ENCODE assay signal across 8 cellular contexts in the genomic region with DNA sequence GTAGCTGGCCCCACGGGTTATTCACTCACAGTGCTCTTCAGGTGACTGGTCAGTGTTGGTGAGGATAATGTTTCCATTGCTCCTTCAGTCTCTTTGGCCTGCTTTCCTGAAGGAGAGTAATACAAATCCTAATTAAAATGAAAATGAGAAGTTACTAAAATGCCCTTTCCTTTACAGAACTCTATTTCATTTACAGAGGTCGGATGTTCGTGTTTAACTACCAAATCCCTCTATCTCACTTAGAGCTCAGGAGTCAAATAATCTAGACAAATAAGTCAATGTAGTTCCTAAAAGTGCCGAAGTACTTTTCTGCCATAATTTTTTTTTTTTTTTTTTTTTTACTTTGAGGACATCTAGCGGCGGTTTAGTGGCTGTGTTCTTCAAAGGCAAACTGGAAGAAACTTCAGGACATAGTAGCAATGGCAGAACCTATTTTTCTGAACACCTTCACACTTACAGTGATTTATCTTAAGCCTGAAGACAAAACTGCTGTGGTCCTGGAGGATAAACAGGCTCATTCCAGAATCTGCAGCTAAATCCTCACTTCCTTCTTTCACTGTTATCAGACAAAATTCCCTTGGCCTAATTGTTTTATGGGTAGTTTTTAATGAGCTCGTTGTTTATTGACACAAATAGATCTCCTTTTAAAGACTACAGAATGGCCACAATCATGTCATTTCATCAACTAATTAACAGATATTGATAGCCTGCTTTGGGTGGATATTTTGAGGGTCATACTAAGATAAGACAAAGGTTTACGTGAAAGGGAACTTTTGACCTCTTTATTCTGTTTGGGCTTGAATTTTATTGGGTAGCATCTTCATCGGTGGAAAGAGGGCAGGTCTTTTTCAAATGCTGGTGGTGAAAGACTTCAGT.
DNase-seq lines count a peak whose midpoint lies in the region; ATAC-seq and TF ChIP-seq lines count a peak whose summit lies in the region.

No MANE protein-coding gene starts in this region.

- H3K4me2 ChIP-seq in OCI-LY7 (ENCODE audit: low read length): 0 out of 2 replicates have a peak overlapping the region, but pooled peaks have one; percentile 19

- TF ChIP-seq CTCF in heart right ventricle (IDR thresholded peaks at IDR 0.05) (peak in 8 of 9 donors; percentile 16 to 66 (median 56)), OCI-LY7 (conservative IDR thresholded peaks at IDR 0.05; ENCODE audit: low read length) (peak; percentile 76), epithelial cell of proximal tubule (conservative IDR thresholded peaks at IDR 0.05; ENCODE audit: low read depth, low read length) (peak; percentile 60), psoas muscle (IDR thresholded peaks at IDR 0.05) (peak; percentile 52)

- ATAC-seq in heart right ventricle (peak in 1 of 8 donors; percentile 46), Right ventricle myocardium inferior (no peak), psoas muscle (peak in 1 of 4 donors; percentile 63), HG02885 (IDR thresholded peaks at IDR 0.05; ENCODE audit: poor library complexity, unreplicated experiment) (no peak)

- no peaks in the 10 kb centered on the region for H4K20me1 ChIP-seq in OCI-LY7 (ENCODE audit: insufficient read depth, low read length)

- H3K4me3 Mint-ChIP-seq in activated CD4-positive, alpha-beta T cell treated with anti-CD3 and anti-CD28 coated beads, Interleukin-2, amount 10 ng/mL, durations not matched to agents 24 days and 14 days: no peak overlapping the region

- H3K27me3 ChIP-seq in heart right ventricle: no peaks in the 10 kb centered on the region
- H3K27me3 ChIP-seq in psoas muscle (ENCODE audit: insufficient read depth in 3 of 3, low read length in 2 of 3): no peaks in the 10 kb centered on the region

- peak overlapping the region; percentile 76 for H2AFZ ChIP-seq in OCI-LY7 (ENCODE audit: low read length)

- H3K9me3 ChIP-seq in heart right ventricle (no peaks in the 10 kb centered on the region), OCI-LY7 (ENCODE audit: low read length) (no peaks in the 10 kb centered on the region), psoas muscle (no peaks in the 10 kb centered on the region)

- no peaks in the 10 kb centered on the region for H3K9me2 ChIP-seq in OCI-LY7 (ENCODE audit: insufficient read depth, low read length)

- H3K9me3 Mint-ChIP-seq in activated CD4-positive, alpha-beta T cell treated with anti-CD3 and anti-CD28 coated beads, Interleukin-2, amount 10 ng/mL, durations not matched to agents 24 days and 14 days: peaks cover 5% of the 10 kb centered on the region

- CTCF ChIA-PET in OCI-LY7 (lab: Charles Lee; ENCODE audit: unreplicated experiment): interaction anchor here (1.0 kb wide), 1 partner anchor 403 kb away, joined by 3 read pairs; no protein-coding TSS in a partner anchor

- POLR2A ChIA-PET in OCI-LY7 (lab: Charles Lee): interaction anchor here (0.7 to 1.2 kb wide), 6 partner anchors 159 to 310 kb away, joined by 3 to 5 read pairs (median 3); no protein-coding TSS in a partner anchor

- peaks cover 36% of the 10 kb centered on the region for H3K4me1 Mint-ChIP-seq in activated CD4-positive, alpha-beta T cell treated with anti-CD3 and anti-CD28 coated beads, Interleukin-2, amount 10 ng/mL, durations not matched to agents 24 days and 14 days

- no TSS peak for BruUV-seq in OCI-LY7 (replicated peaks; lab: Mats Ljungman, UMichigan)

- H3K4me3 ChIP-seq in heart right ventricle: no peak overlapping the region
- no peak overlapping the region for H3K4me3 ChIP-seq in OCI-LY7 (ENCODE audit: low read depth, low read length, poor library complexity, severe bottlenecking)
- H3K4me3 ChIP-seq in epithelial cell of proximal tubule (ENCODE audit: low read depth, low read length): peak overlapping the region; percentile 18
- H3K4me3 ChIP-seq in psoas muscle: no peak overlapping the region

- H3K27ac ChIP-seq in heart right ventricle (no peak overlapping the region), OCI-LY7 (ENCODE audit: low read depth, low read length, poor library complexity, severe bottlenecking) (no peak overlapping the region), psoas muscle (no peak overlapping the region)

- no peaks in the 10 kb centered on the region for H3K36me3 ChIP-seq in heart right ventricle
- no peaks in the 10 kb centered on the region for H3K36me3 ChIP-seq in OCI-LY7 (ENCODE audit: insufficient read depth, low read length)
- H3K36me3 ChIP-seq in psoas muscle (ENCODE audit: insufficient read depth in 1 of 2, low read depth in 1 of 2): no peaks in the 10 kb centered on the region

- DNase-seq in heart right ventricle (no peak), Right ventricle myocardium inferior (ENCODE audit: missing footprints) (no peak), OCI-LY7 (ENCODE audit: low spot score) (peak; percentile 75), epithelial cell of proximal tubule (ENCODE audit: low read depth) (no peak), psoas muscle (no peak), NCI-H187 (lab: John Stamatoyannopoulos, UW) (no peak)
- DNase-seq in activated CD4-positive, alpha-beta T cell treated with anti-CD3 and anti-CD28 coated beads, Interleukin-2, amount 10 ng/mL, durations not matched to agents 24 days and 14 days: no peak

- WGBS in heart right ventricle, 2 donors: 20 to 21% methylated on average over 9 of the region's 9 CpGs
- 16 to 17% (median 17%) methylated on average over 9 of the region's 9 CpGs for WGBS in psoas muscle, 3 donors

- intact Hi-C loops in heart right ventricle (cut with DNase I): loop anchor here (1.0 to 10.0 kb wide), 8 partner anchors 184 to 434 kb away; partner anchors contain the start of gene MTAP (in 1 of the 10)
- intact Hi-C loops in Right ventricle myocardium inferior (cut with DNase I): no loop called here
- intact Hi-C loops in OCI-LY7 (cut with micrococcal nuclease; ENCODE audit: unreplicated experiment): loop anchor here (1.0 to 5.0 kb wide), 2 partner anchors 202 to 426 kb away; no protein-coding TSS in a partner anchor
- intact Hi-C loops in psoas muscle (cut with DNase I): loop anchor here in 1 of 2 donors (10.0 kb wide), 2 partner anchors 114 to 204 kb away; no protein-coding TSS in a partner anchor
- intact Hi-C loops in activated CD4-positive, alpha-beta T cell treated with anti-CD3 and anti-CD28 coated beads, Interleukin-2, amount 10 ng/mL, durations not matched to agents 24 days and 14 days (cut with micrococcal nuclease): loop anchor here (1.0 kb wide), 1 partner anchor 230 kb away; the partner anchor contains the start of gene CDKN2B

- no peak overlapping the region for H3K27ac Mint-ChIP-seq in activated CD4-positive, alpha-beta T cell treated with anti-CD3 and anti-CD28 coated beads, Interleukin-2, amount 10 ng/mL, durations not matched to agents 24 days and 14 days

- H3K79me2 ChIP-seq in OCI-LY7 (ENCODE audit: insufficient read depth, low read depth, low read length): no peaks in the 10 kb centered on the region

- H3K27me3 Mint-ChIP-seq in activated CD4-positive, alpha-beta T cell treated with anti-CD3 and anti-CD28 coated beads, Interleukin-2, amount 10 ng/mL, durations not matched to agents 24 days and 14 days: peaks cover 57% of the 10 kb centered on the region

- H3K4me1 ChIP-seq in heart right ventricle: peaks cover 0 to 27% (median 0%) of the 10 kb centered on the region in 9 donors
- peaks cover 38% of the 10 kb centered on the region for H3K4me1 ChIP-seq in OCI-LY7 (ENCODE audit: insufficient read depth, low read length, poor library complexity, severe bottlenecking)
- H3K4me1 ChIP-seq in psoas muscle: no peaks in the 10 kb centered on the region

- H3K36me3 Mint-ChIP-seq in activated CD4-positive, alpha-beta T cell treated with anti-CD3 and anti-CD28 coated beads, Interleukin-2, amount 10 ng/mL, durations not matched to agents 24 days and 14 days (ENCODE audit: low read depth): no peaks in the 10 kb centered on the region
